Comparison of ENCODE assay signal across 17 cellular contexts in the genomic region with DNA sequence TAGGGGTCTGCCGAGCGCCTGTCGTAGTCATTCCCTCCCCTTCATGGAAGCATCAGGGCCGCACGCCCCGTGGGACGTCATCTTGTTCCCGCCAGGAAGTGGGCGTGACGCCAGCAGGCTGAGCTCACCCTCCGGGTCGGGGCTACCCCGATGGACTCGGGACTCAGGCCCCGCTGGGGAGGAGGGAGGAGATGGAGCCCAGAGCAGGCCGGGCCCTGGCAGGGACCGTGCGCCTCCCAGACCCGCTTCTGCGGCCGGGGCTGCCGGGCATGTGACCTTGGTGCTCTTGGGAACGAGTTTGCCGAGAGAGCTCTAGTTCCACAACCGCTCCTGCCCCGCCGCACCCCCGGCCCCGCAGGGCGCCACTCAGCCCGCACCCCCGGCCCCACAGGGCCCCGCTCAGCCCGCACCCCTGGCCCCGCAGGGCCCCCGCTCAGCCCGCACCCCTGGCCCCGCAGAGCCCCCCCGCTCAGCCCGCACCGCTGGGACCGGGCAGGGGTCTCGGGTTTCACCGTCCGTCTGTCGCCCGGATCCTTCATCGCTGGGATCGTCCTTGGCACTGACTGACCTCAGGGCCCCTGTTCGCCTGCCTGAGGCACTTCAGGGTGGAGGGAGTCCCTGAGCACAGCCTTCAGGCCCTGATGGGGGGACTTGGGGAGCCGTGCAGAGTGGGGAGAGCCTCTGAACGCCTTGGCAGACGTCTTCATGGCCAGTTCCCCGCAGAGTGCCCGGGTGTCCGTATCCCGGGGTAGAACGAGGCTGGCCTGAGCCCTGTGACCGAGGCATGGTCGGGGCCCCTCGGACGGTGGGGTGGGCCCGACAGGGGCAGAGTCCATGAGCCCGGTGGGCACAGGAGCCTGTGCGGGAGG. TPM values are rescaled to one million over a fixed set of nuclear protein-coding genes. Genes with fewer than 3 reads are reported as not detected.
DNase-seq lines count a peak whose midpoint lies in the region; ATAC-seq, FAIRE-seq and TF ChIP-seq lines count a peak whose summit lies in the region.
"Had no signal": no experiment of that assay in that cellular context is flagged by ENCODE, and none has a peak within 500 bp of the region (broad histone marks: within the 10 kb centered on the region; RNA-seq: fewer than 3 reads in every experiment).

No MANE protein-coding gene starts in this region.

- H3K9me3 ChIP-seq in HEK293 (ENCODE audit: control insufficient read depth, insufficient read depth, low read depth, low read length) (no peaks in the 10 kb centered on the region), body of pancreas (no peaks in the 10 kb centered on the region), kidney (ENCODE audit: control insufficient read depth in 1 of 2, low read length in 2 of 2) (no peaks in the 10 kb centered on the region), skeletal muscle tissue (ENCODE audit: control insufficient read depth in 3 of 3, low read length in 3 of 3) (no peaks in the 10 kb centered on the region)

- no peak for TF ChIP-seq CTCF in HEK293 (tag by site-specific recombination; IDR thresholded peaks at IDR 0.05)
- no peak for TF ChIP-seq CTCF in body of pancreas (IDR thresholded peaks at IDR 0.05)
- TF ChIP-seq CTCF in kidney (IDR thresholded peaks at IDR 0.05; ENCODE audit: borderline replicate concordance, extremely low read depth, insufficient read depth) = no peak

- H3K9ac ChIP-seq in kidney (ENCODE audit: low read length in 2 of 2) = no peak overlapping the region
- no peak overlapping the region for H3K9ac ChIP-seq in skeletal muscle tissue (ENCODE audit: low read depth in 1 of 3, low read length in 3 of 3)

- ATAC-seq in body of pancreas = peak; percentile 11
- ATAC-seq in GM19463 (IDR thresholded peaks at IDR 0.05; ENCODE audit: unreplicated experiment) = no peak
- ATAC-seq in GM21447 (IDR thresholded peaks at IDR 0.05; ENCODE audit: unreplicated experiment) = no peak
- ATAC-seq in HG03039 (IDR thresholded peaks at IDR 0.05; ENCODE audit: unreplicated experiment) = no peak

- DNase-seq in body of pancreas (peak; percentile 54 to 72 (median 62)), kidney (peak; percentile 93), GM19240 (ENCODE audit: insufficient read length, low spot score) (no peak)
- DNase-seq: activated CD4-positive, CD25-positive, alpha-beta regulatory T cell; amniotic stem cell; C1 segment of cervical spinal cord; dorsolateral prefrontal cortex; KBM-7; NCI-H1436 treated with DMSO at 0.1 percent for 48 hours; NK-92 treated with Interleukin-12 subunit alpha and Interleukin-12 subunit beta, amount 100 ng/mL, for 24 hours; stimulated activated CD4-positive, alpha-beta T cell treated with anti-CD3 and anti-CD28 coated beads, Interleukin-2, amount 100 ng/mL, for 24 hours had no signal

- H3K4me1 ChIP-seq in HEK293 (ENCODE audit: control insufficient read depth, insufficient read depth, low read length) = no peaks in the 10 kb centered on the region
- H3K4me1 ChIP-seq in body of pancreas = peaks cover 53% of the 10 kb centered on the region
- peaks cover 0 to 22% of the 10 kb centered on the region in 2 donors for H3K4me1 ChIP-seq in kidney (ENCODE audit: control insufficient read depth in 1 of 2, insufficient read depth in 1 of 2, low read depth in 1 of 2, low read length in 2 of 2)
- peaks cover 16 to 28% (median 27%) of the 10 kb centered on the region in 3 donors for H3K4me1 ChIP-seq in skeletal muscle tissue (ENCODE audit: control insufficient read depth in 3 of 3, insufficient read depth in 3 of 3, low read length in 3 of 3)

- no peak overlapping the region for H3K4me3 ChIP-seq in HEK293 (ENCODE audit: low read depth, low read length)
- H3K4me3 ChIP-seq in body of pancreas = no peak overlapping the region
- H3K4me3 ChIP-seq in kidney (ENCODE audit: low read length in 2 of 2) = no peak overlapping the region
- no peak overlapping the region for H3K4me3 ChIP-seq in skeletal muscle tissue (ENCODE audit: low read length in 3 of 3)
- H3K4me3 ChIP-seq: dorsolateral prefrontal cortex had no signal

- no peak for TF ChIP-seq POLR2A in body of pancreas (IDR thresholded peaks at IDR 0.05)

- peaks cover 0 to 23% of the 10 kb centered on the region in 2 donors for H3K27me3 ChIP-seq in body of pancreas
- peaks cover 74 to 83% (median 77%) of the 10 kb centered on the region in 3 donors for H3K27me3 ChIP-seq in skeletal muscle tissue (ENCODE audit: control insufficient read depth in 3 of 3, insufficient read depth in 3 of 3, low read length in 3 of 3)

- POLR2A ChIA-PET in HEK293 (lab: Yijun Ruan, JAX) = interaction anchor here (0.7 kb wide), 1 partner anchor 46 kb away, joined by 3 read pairs; no protein-coding TSS in a partner anchor

- WGBS in body of pancreas, 2 donors = 39 to 56% methylated on average over 10 to 59 of the region's 65 CpGs

- FAIRE-seq in kidney (lab: Jason Lieb, UNC) = no peak
- FAIRE-seq: GM18507 had no signal

- CTCF ChIA-PET in HEK293 (lab: Yijun Ruan, JAX) = interaction anchor here (0.7 kb wide), 1 partner anchor 23 kb away, joined by 11 read pairs; no protein-coding TSS in a partner anchor

- no peaks in the 10 kb centered on the region for H3K36me3 ChIP-seq in HEK293 (ENCODE audit: control insufficient read depth in 2 of 2, insufficient read depth in 1 of 2, low read length in 2 of 2)
- H3K36me3 ChIP-seq in body of pancreas (replicated peaks in 1 of 2; ENCODE audit: insufficient read depth in 1 of 2, low read depth in 2 of 2) = no peaks in the 10 kb centered on the region
- H3K36me3 ChIP-seq in kidney (ENCODE audit: control insufficient read depth in 1 of 2, insufficient read depth in 2 of 2, low read length in 2 of 2) = no peaks in the 10 kb centered on the region
- no peaks in the 10 kb centered on the region for H3K36me3 ChIP-seq in skeletal muscle tissue (ENCODE audit: control insufficient read depth in 3 of 3, insufficient read depth in 3 of 3, low read length in 3 of 3)

- H3K27ac ChIP-seq in HEK293 (ENCODE audit: extremely low read depth, low read depth, low read length) (no peak overlapping the region), body of pancreas (peak overlapping the region in 3 of 4 donors; percentile 68 to 83 (median 71)), kidney (ENCODE audit: low read depth in 2 of 2, low read length in 2 of 2) (peak overlapping the region; percentile 8 to 43), skeletal muscle tissue (ENCODE audit: low read depth, low read length) (peak overlapping the region; percentile 75)

- intact Hi-C loops in body of pancreas (cut with DNase I) = no loop called here
- intact Hi-C loops in kidney (cut with DNase I) = no loop called here

TF ChIP-seq in HEK293, 187 proteins besides CTCF, POLR2A, EP300 and RAD21 (continues in another document):
- TF ChIP-seq ZNF561 (tag by site-specific recombination; IDR thresholded peaks at IDR 0.05; ENCODE audit: borderline replicate concordance) (no peak), ZNF324 (tag by site-specific recombination; IDR thresholded peaks at IDR 0.05) (no peak), SP2 (tag by site-specific recombination; IDR thresholded peaks at IDR 0.05) (peak; percentile 29; the same call in 1 of the 2 replicates), ZNF121 (tag by site-specific recombination; IDR thresholded peaks at IDR 0.05) (no peak), ZNF341 (tag by site-specific recombination; IDR thresholded peaks at IDR 0.05; ENCODE audit: low read depth) (no peak), ZNF510 (tag by site-specific recombination; IDR thresholded peaks at IDR 0.05; ENCODE audit: insufficient replicate concordance) (no peak), GLIS2 (tag by site-specific recombination; IDR thresholded peaks at IDR 0.05) (0 out of 2 replicates have a peak, but pooled peaks have one; percentile 2)
- TF ChIP-seq, protein P1, sequence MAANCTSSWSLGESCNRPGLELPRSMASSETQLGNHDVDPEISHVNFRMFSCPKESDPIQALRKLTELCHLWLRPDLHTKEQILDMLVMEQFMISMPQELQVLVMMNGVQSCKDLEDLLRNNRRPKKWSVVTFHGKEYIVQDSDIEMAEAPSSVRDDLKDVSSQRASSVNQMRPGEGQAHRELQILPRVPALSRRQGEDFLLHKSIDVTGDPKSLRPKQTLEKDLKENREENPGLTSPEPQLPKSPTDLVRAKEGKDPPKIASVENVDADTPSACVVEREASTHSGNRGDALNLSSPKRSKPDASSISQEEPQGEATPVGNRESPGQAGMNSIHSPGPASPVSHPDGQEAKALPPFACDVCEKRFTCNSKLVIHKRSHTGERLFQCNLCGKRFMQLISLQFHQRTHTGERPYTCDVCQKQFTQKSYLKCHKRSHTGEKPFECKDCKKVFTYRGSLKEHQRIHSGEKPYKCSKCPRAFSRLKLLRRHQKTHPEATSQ (tag by site-specific recombination; IDR thresholded peaks at IDR 0.05) = no peak
- TF ChIP-seq, protein P2, sequence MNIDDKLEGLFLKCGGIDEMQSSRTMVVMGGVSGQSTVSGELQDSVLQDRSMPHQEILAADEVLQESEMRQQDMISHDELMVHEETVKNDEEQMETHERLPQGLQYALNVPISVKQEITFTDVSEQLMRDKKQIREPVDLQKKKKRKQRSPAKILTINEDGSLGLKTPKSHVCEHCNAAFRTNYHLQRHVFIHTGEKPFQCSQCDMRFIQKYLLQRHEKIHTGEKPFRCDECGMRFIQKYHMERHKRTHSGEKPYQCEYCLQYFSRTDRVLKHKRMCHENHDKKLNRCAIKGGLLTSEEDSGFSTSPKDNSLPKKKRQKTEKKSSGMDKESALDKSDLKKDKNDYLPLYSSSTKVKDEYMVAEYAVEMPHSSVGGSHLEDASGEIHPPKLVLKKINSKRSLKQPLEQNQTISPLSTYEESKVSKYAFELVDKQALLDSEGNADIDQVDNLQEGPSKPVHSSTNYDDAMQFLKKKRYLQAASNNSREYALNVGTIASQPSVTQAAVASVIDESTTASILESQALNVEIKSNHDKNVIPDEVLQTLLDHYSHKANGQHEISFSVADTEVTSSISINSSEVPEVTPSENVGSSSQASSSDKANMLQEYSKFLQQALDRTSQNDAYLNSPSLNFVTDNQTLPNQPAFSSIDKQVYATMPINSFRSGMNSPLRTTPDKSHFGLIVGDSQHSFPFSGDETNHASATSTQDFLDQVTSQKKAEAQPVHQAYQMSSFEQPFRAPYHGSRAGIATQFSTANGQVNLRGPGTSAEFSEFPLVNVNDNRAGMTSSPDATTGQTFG (tag by site-specific recombination; IDR thresholded peaks at IDR 0.05; ENCODE audit: borderline replicate concordance) = no peak
- TF ChIP-seq, protein P3, sequence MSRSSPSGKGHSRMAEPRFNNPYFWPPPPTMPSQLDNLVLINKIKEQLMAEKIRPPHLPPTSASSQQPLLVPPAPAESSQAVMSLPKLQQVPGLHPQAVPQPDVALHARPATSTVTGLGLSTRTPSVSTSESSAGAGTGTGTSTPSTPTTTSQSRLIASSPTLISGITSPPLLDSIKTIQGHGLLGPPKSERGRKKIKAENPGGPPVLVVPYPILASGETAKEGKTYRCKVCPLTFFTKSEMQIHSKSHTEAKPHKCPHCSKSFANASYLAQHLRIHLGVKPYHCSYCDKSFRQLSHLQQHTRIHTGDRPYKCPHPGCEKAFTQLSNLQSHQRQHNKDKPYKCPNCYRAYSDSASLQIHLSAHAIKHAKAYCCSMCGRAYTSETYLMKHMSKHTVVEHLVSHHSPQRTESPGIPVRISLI (tag by site-specific recombination; IDR thresholded peaks at IDR 0.05) = no peak

RNA-seq across cellular contexts. Expression of a gene that starts 5.8 kb away (rescaled TPM):
- total RNA-seq in body of pancreas (10 to 100 TPM in 1 of 2 donors, 1 to 10 TPM in 1; 7.3 to 15.2 TPM), kidney (20.6 TPM), skeletal muscle tissue (26.1 TPM)
- 6.4 TPM for polyA plus RNA-seq in kidney (ENCODE audit: insufficient read depth, low read depth, low replicate concordance)
